29 cellular contexts compared by ENCODE assay signal in the genomic region with DNA sequence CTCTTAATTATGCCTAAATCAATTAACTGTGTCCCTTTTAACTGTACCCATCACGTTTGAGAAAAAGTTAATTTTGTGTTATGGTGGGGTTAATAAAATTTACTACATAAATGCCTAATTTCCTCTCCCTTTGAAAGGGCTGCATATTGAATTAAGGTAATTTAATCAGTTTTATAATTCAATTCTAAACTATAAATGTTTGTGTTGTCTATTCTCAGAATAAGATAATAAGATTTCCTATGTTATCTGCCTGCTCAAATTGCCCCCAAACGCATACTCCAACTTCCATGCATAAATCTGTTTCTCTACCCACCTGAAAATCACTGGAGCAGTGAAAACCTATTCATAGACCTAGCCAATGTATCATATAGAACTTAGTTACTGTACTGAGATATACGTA.
"Had no signal": no experiment of that assay in that cellular context is flagged by ENCODE, and none has a peak within 500 bp of the region (broad histone marks: within the 10 kb centered on the region; RNA-seq: fewer than 3 reads in every experiment).

No MANE protein-coding gene starts in this region.

- H3K27me3 ChIP-seq: adrenal gland, body of pancreas, esophagus muscularis mucosa, foreskin keratinocyte, gastroesophageal sphincter, heart right ventricle had no signal

- H3K27ac ChIP-seq: adrenal gland, body of pancreas, esophagus muscularis mucosa, foreskin keratinocyte, gastroesophageal sphincter, heart right ventricle had no signal

- H3K36me3 ChIP-seq: adrenal gland, esophagus muscularis mucosa, gastroesophageal sphincter, heart right ventricle had no signal

- H3K4me1 ChIP-seq: adrenal gland, body of pancreas, esophagus muscularis mucosa, foreskin keratinocyte, gastroesophageal sphincter, heart right ventricle had no signal

- ATAC-seq: activated CD4-positive, alpha-beta T cell treated with anti-CD3 and anti-CD28 coated beads for 36 hours; activated CD8-positive, alpha-beta memory T cell treated with anti-CD3 and anti-CD28 coated beads, Interleukin-2, amount 10 ng/mL, durations not matched to agents 7 days and 5 days; activated CD8-positive, alpha-beta T cell treated with anti-CD3 and anti-CD28 coated beads, Interleukin-2, amount 10 ng/mL, durations not matched to agents 7 days and 5 days; activated naive CD8-positive, alpha-beta T cell treated with anti-CD3 and anti-CD28 coated beads, Interleukin-2, amount 50 U/mL, for 24 hours; body of pancreas; effector memory CD8-positive, alpha-beta T cell; foreskin keratinocyte; gastroesophageal sphincter; heart right ventricle had no signal

- DNase-seq: activated CD4-positive, alpha-beta memory T cell treated with anti-CD3 and anti-CD28 coated beads for 36 hours; activated CD4-positive, alpha-beta T cell treated with anti-CD3 and anti-CD28 coated beads for 36 hours; activated CD4-positive, alpha-beta T cell treated with anti-CD3 and anti-CD28 coated beads, Interleukin-2, amount 10 ng/mL, durations not matched to agents 24 days and 14 days; activated CD4-positive, CD25-positive, alpha-beta regulatory T cell; activated CD4-positive, CD25-positive, alpha-beta regulatory T cell treated with anti-CD3 and anti-CD28 coated beads, Interleukin-2, amount 50 U/mL, for 72 hours; activated CD8-positive, alpha-beta memory T cell treated with anti-CD3 and anti-CD28 coated beads, Interleukin-2, amount 10 ng/mL, durations not matched to agents 7 days and 5 days; activated CD8-positive, alpha-beta memory T cell treated with anti-CD3 and anti-CD28 coated beads, Interleukin-2, amount 50 U/mL, for 4 hours; activated CD8-positive, alpha-beta T cell treated with anti-CD3 and anti-CD28 coated beads, Interleukin-2, amount 10 ng/mL, durations not matched to agents 7 days and 5 days; activated effector memory CD4-positive, alpha-beta T cell treated with anti-CD3 and anti-CD28 coated beads, Interleukin-2, amount 50 U/mL, for 16 hours; activated naive CD4-positive, alpha-beta T cell treated with anti-CD3 and anti-CD28 coated beads for 36 hours; activated naive CD8-positive, alpha-beta T cell treated with anti-CD3 and anti-CD28 coated beads for 36 hours; activated naive CD8-positive, alpha-beta T cell treated with anti-CD3 and anti-CD28 coated beads, Interleukin-2, amount 50 U/mL, for 24 hours; activated T-cell treated with anti-CD3 and anti-CD28 coated beads, Interleukin-2, amount 50 U/mL, for 1 hour; activated T-cell treated with anti-CD3 and anti-CD28 coated beads, Interleukin-2, amount 50 U/mL, for 48 hours; adrenal gland; amygdala; aorta; body of pancreas; caudate nucleus; cortex of kidney; dermis blood vessel endothelial cell; effector CD4-positive, alpha-beta T cell; effector memory CD8-positive, alpha-beta T cell; erythroblast; foreskin keratinocyte; heart right ventricle; T-helper 2 cell had no signal

- H3K4me3 ChIP-seq: adrenal gland, body of pancreas, esophagus muscularis mucosa, gastroesophageal sphincter, heart right ventricle had no signal

- H3K9me3 ChIP-seq: adrenal gland, body of pancreas, esophagus muscularis mucosa, gastroesophageal sphincter had no signal
